In genomic region chr6:106244521-106244920, GRCh38 we compare ENCODE assay signal across 22 cellular contexts.
"Had no signal": no experiment of that assay in that cellular context is flagged by ENCODE, and none has a peak within 500 bp of the region (broad histone marks: within the 10 kb centered on the region; RNA-seq: fewer than 3 reads in every experiment).

No MANE protein-coding gene starts in this region.

- H3K9me3 ChIP-seq: esophagus muscularis mucosa, gastrocnemius medialis, left lung, lower lobe of right lung, sigmoid colon, stomach had no signal

- H3K4me1 Mint-ChIP-seq: mesothelial cell of epicardium, neural crest cell had no signal

- H3K4me3 Mint-ChIP-seq: dendritic cell treated with granulocyte-macrophage colony-stimulating factor and Interleukin-4, amounts not matched to agents 40 ng/mL and 50 ng/mL, for 4 days; effector memory CD8-positive, alpha-beta T cell; memory B cell; mesothelial cell of epicardium; natural killer cell; neural crest cell had no signal

- H3K4me1 ChIP-seq: gastrocnemius medialis, left lung, lower lobe of right lung had no signal

- DNase-seq: effector memory CD8-positive, alpha-beta T cell; gastrocnemius medialis; glutamatergic neuron; islet precursor cell; left lung; lower lobe of right lung; natural killer cell; posterior cingulate gyrus; sigmoid colon; stimulated activated CD4-positive, alpha-beta T cell treated with anti-CD3 and anti-CD28 coated beads, Interleukin-2, amount 100 ng/mL, for 24 hours; stimulated activated CD4-positive, alpha-beta T cell treated with anti-CD3 and anti-CD28 coated beads, Interleukin-4, amount 100 ng/mL, for 4 hours; stimulated activated naive CD4-positive, alpha-beta T cell; stomach; substantia nigra; trophoblast cell had no signal

- H3K36me3 Mint-ChIP-seq: natural killer cell had no signal

- H3K4me3 ChIP-seq: esophagus muscularis mucosa, gastrocnemius medialis, left lung, lower lobe of right lung, sigmoid colon, skin epidermis, stomach had no signal

- H3K27ac Mint-ChIP-seq: dendritic cell treated with granulocyte-macrophage colony-stimulating factor and Interleukin-4, amounts not matched to agents 40 ng/mL and 50 ng/mL, for 4 days; memory B cell; mesothelial cell of epicardium; natural killer cell had no signal

- ATAC-seq: effector memory CD8-positive, alpha-beta T cell; gastrocnemius medialis; left lung; lower lobe of right lung; natural killer cell had no signal

- H3K27me3 Mint-ChIP-seq: dendritic cell treated with granulocyte-macrophage colony-stimulating factor and Interleukin-4, amounts not matched to agents 40 ng/mL and 50 ng/mL, for 4 days; effector memory CD8-positive, alpha-beta T cell; memory B cell had no signal

- H3K9me3 Mint-ChIP-seq: dendritic cell treated with granulocyte-macrophage colony-stimulating factor and Interleukin-4, amounts not matched to agents 40 ng/mL and 50 ng/mL, for 4 days; effector memory CD8-positive, alpha-beta T cell; memory B cell; natural killer cell had no signal

- H3K27ac ChIP-seq: epithelial cell of prostate, esophagus muscularis mucosa, gastrocnemius medialis, left lung, lower lobe of right lung, sigmoid colon, skin epidermis, stomach had no signal
